ENCODE assay signal across 8 cellular contexts in the genomic region with DNA sequence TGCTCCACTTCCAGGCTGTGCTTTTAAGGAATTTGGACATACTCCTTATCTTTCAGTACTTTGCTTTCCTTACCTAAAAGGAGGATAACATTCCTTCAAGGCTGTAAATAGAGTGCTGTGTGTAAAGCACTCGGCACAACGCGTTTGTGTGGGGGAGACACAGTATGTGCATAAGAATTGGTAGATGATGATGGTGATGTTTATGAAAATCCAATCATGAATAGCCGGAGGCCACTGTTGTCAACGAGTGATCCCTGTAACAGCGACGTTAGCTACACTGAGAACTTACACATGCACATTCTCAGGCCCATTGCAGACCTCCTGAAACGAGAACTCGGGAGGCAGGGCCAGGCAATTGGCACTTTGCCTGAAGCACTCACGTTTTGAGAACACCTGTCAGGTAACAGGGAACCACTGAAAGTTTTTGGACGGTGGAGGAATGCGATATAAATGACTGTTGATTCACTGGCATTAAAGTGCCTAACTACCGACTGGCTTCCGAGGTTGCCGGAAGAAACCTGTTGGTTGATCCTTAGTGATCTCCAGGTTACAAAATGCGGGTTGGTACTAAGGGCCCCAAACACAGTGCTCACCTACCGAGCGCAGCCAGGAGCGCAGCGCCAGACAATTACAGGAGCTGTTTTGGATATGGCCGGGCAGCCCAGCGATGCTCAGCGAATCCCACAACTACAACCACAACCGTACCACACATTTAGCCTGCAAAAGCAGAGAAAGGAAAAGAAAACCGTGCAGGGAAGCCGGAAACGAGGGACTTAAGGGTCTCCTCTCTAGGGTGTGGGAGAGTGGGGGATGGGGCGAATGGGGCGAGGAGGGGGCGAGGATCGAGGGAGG. TPM values are rescaled to one million over a fixed set of nuclear protein-coding genes. Genes with fewer than 3 reads are reported as not detected.
DNase-seq lines count a peak whose midpoint lies in the region; ATAC-seq and TF ChIP-seq lines count a peak whose summit lies in the region.

No MANE protein-coding gene starts in this region.

- CTCF ChIA-PET in PC-3 (lab: Charles Lee) = interaction anchor here (0.6 to 1.3 kb wide), 8 partner anchors 36 to 354 kb away, joined by 3 to 6 read pairs (median 3); no protein-coding TSS in a partner anchor

- H3K27me3 Mint-ChIP-seq in effector memory CD8-positive, alpha-beta T cell = no peaks in the 10 kb centered on the region

- POLR2A ChIA-PET in PC-3 (lab: Charles Lee; ENCODE audit: unreplicated experiment) = interaction anchor here (0.6 to 2.2 kb wide), 8 partner anchors 39 to 546 kb away, joined by 3 to 9 read pairs (median 4); no protein-coding TSS in a partner anchor

- peaks cover 0 to 8% of the 10 kb centered on the region in 2 donors for H3K4me1 Mint-ChIP-seq in effector memory CD8-positive, alpha-beta T cell (ENCODE audit: low read depth in 2 of 2)

- peaks cover 34% of the 10 kb centered on the region for H3K79me2 ChIP-seq in PC-3 (ENCODE audit: low read length)

- intact Hi-C loops in PC-3 (cut with micrococcal nuclease) = loop anchor here (1.0 to 5.0 kb wide), 6 partner anchors 50 to 354 kb away; a partner anchor contains a TSS

- DNase-seq in NCI-H146 (lab: John Stamatoyannopoulos, UW) = peak; percentile 37
- no peak for DNase-seq in NCI-H146 treated with DMSO at 0.1 percent for 48 hours (lab: John Stamatoyannopoulos, UW; ENCODE audit: unreplicated experiment)
- DNase-seq in PC-3 = peak; percentile 51
- DNase-seq in effector memory CD8-positive, alpha-beta T cell = no peak
- no peak for DNase-seq in stimulated activated CD4-positive, alpha-beta T cell treated with anti-CD3 and anti-CD28 coated beads, Interleukin-2, amount 100 ng/mL, for 48 hours

- no peaks in the 10 kb centered on the region for H3K9me3 Mint-ChIP-seq in effector memory CD8-positive, alpha-beta T cell

- no peaks in the 10 kb centered on the region for H3K9me2 ChIP-seq in PC-3 (replicated peaks; ENCODE audit: low read length)

- no peak for TF ChIP-seq CTCF in PC-3 (conservative IDR thresholded peaks at IDR 0.05; ENCODE audit: low read depth, low read length)

- H3K4me3 Mint-ChIP-seq in effector memory CD8-positive, alpha-beta T cell = no peak overlapping the region

- peak overlapping the region; percentile 75 for H3K9ac ChIP-seq in PC-3 (ENCODE audit: low read length)

- peak overlapping the region; percentile 77 to 85 for H3K27ac Mint-ChIP-seq in effector memory CD8-positive, alpha-beta T cell

- H4K20me1 ChIP-seq in PC-3 (ENCODE audit: low read length) = peaks cover 32% of the 10 kb centered on the region

- H2AFZ ChIP-seq in PC-3 (ENCODE audit: low read length) = peak overlapping the region; percentile 74

- H3K4me1 ChIP-seq in PC-3 (ENCODE audit: insufficient read depth, low read length) (peaks cover 17% of the 10 kb centered on the region), mononuclear cell (ENCODE audit: insufficient read depth, low read length) (peaks cover 46% of the 10 kb centered on the region)

- H3K4me3 ChIP-seq in PC-3 (ENCODE audit: low read length) = peak overlapping the region; percentile 73
- peak overlapping the region; percentile 59 for H3K4me3 ChIP-seq in mononuclear cell (ENCODE audit: low read length)

- no peaks in the 10 kb centered on the region for H3K27me3 ChIP-seq in PC-3 (ENCODE audit: low read length)
- no peaks in the 10 kb centered on the region for H3K27me3 ChIP-seq in mononuclear cell (ENCODE audit: insufficient read depth, low read length)

- ATAC-seq in PC-3 (peak; percentile 40), HG03045 (IDR thresholded peaks at IDR 0.05; ENCODE audit: unreplicated experiment) (no peak), GM18873 (IDR thresholded peaks at IDR 0.05; ENCODE audit: low FRiP score, unreplicated experiment) (no peak)
- no peak for ATAC-seq in effector memory CD8-positive, alpha-beta T cell (replicated peaks)

- TSS peak; percentile 50 for BruUV-seq in PC-3 (replicated peaks; lab: Mats Ljungman, UMichigan)

- H3K27ac ChIP-seq in PC-3 (ENCODE audit: low read length) = peak overlapping the region; percentile 64

- peak overlapping the region; percentile 89 for H3K4me2 ChIP-seq in PC-3 (ENCODE audit: low read length)

- H3K36me3 Mint-ChIP-seq in effector memory CD8-positive, alpha-beta T cell (ENCODE audit: insufficient read depth) = peaks cover 4% of the 10 kb centered on the region

- H3K9me3 ChIP-seq in PC-3 (ENCODE audit: low read length) (no peaks in the 10 kb centered on the region), mononuclear cell (ENCODE audit: low read depth, low read length) (no peaks in the 10 kb centered on the region)

- peaks cover 5% of the 10 kb centered on the region; the same call in 1 of the 2 replicates for H3K36me3 ChIP-seq in PC-3 (ENCODE audit: low read depth, low read length)

- H3F3A ChIP-seq in PC-3 (ENCODE audit: low read length, unreplicated experiment) = no peaks in the 10 kb centered on the region

RNA-seq across cellular contexts. Expression of a gene that starts 1.0 kb away (rescaled TPM):
- total RNA-seq in PC-3 (2014; rRNA removed) = 133 and 167 TPM in 2 replicates
- total RNA-seq in mononuclear cell = 58.8 TPM

Comparison
In these comparisons a context has a peak if more than half of its experiments do, and no peak if none do; other contexts are left out.
1. DNase-seq: peak in NCI-H146 (single experiment) and PC-3 (single experiment); none in NCI-H146 treated with DMSO at 0.1 percent for 48 hours (single experiment), effector memory CD8-positive, alpha-beta T cell (0 of 3) and stimulated activated CD4-positive, alpha-beta T cell treated with anti-CD3 and anti-CD28 coated beads, Interleukin-2, amount 100 ng/mL, for 48 hours (0 of 2).